ENCODE assay signal across 9 cellular contexts in genomic region chr12:131775904-131776889, GRCh38. TPM values are rescaled to one million over a fixed set of nuclear protein-coding genes. Genes with fewer than 3 reads are reported as not detected.
DNase-seq lines count a peak whose midpoint lies in the region; ATAC-seq and TF ChIP-seq lines count a peak whose summit lies in the region.
"Had no signal": no experiment of that assay in that cellular context is flagged by ENCODE, and none has a peak within 500 bp of the region (broad histone marks: within the 10 kb centered on the region; RNA-seq: fewer than 3 reads in every experiment).

No MANE protein-coding gene starts in this region.

- no peak overlapping the region for H3K4me3 ChIP-seq in RWPE2 (ENCODE audit: severe bottlenecking)
- H3K4me3 ChIP-seq: thoracic aorta had no signal

- peaks cover 8 to 20% of the 10 kb centered on the region in 2 donors for H3K36me3 Mint-ChIP-seq in naive B cell

- H3K4me3 Mint-ChIP-seq in naive B cell, result peak overlapping the region; percentile 60 to 92 (median 84)

- peaks cover 75% of the 10 kb centered on the region for H3K36me3 ChIP-seq in RWPE2 (ENCODE audit: low read depth)

- H3K27ac ChIP-seq in RWPE2 (ENCODE audit: poor library complexity, severe bottlenecking), result peak overlapping the region; percentile 43

- TF ChIP-seq CTCF in RWPE2 (IDR thresholded peaks at IDR 0.05; ENCODE audit: poor library complexity, severe bottlenecking), result no peak

- H3K27me3 Mint-ChIP-seq in naive B cell, result no peaks in the 10 kb centered on the region

- ATAC-seq in GM18858 (IDR thresholded peaks at IDR 0.05; ENCODE audit: unreplicated experiment) (peak; percentile 33), GM21737 (IDR thresholded peaks at IDR 0.05; ENCODE audit: unreplicated experiment) (peak; percentile 34), RWPE2 (ENCODE audit: low read depth) (no peak), naive B cell (ENCODE audit: low read depth in 2 of 2) (peak; percentile 61 to 68), HG02852 (IDR thresholded peaks at IDR 0.05; ENCODE audit: unreplicated experiment) (no peak), GM21717 (IDR thresholded peaks at IDR 0.05; ENCODE audit: unreplicated experiment) (no peak)

- peaks cover 48 to 64% (median 55%) of the 10 kb centered on the region in 3 donors for H3K4me1 Mint-ChIP-seq in naive B cell

- H3K9me3 ChIP-seq in RWPE2 (ENCODE audit: severe bottlenecking), result no peaks in the 10 kb centered on the region
- H3K9me3 ChIP-seq: thoracic aorta had no signal

- peak overlapping the region; percentile 91 to 100 (median 96) for H3K27ac Mint-ChIP-seq in naive B cell

- DNase-seq in RWPE2 (ENCODE audit: low spot score), result no peak
- DNase-seq in naive B cell, result peak; percentile 52
- no peak for DNase-seq in KG1 (lab: John Stamatoyannopoulos, UW)
- DNase-seq: cerebellar nuclear complex had no signal

- H3K4me1 ChIP-seq in RWPE2 (ENCODE audit: insufficient read depth, poor library complexity, severe bottlenecking), result peaks cover 14% of the 10 kb centered on the region

- H3K27me3 ChIP-seq in RWPE2 (ENCODE audit: insufficient read depth, poor library complexity, severe bottlenecking), result no peaks in the 10 kb centered on the region

- no peaks in the 10 kb centered on the region for H3K9me3 Mint-ChIP-seq in naive B cell

RNA-seq across cellular contexts. Expression of gene MMP17, which starts 52.0 kb away (rescaled TPM):
- 10 to 100 TPM in 3 of 6 donors, 1 to 10 TPM in 3; 6.4 to 42.8 (median 10.4) TPM for polyA plus RNA-seq in naive B cell (ENCODE audit: low read depth in 6 of 6)

Comparison
In these comparisons a context has a peak if more than half of its experiments do, and no peak if none do; other contexts are left out.
1. ATAC-seq: peak in GM18858 (single experiment), GM21737 (single experiment) and naive B cell (2 of 2); none in RWPE2 (single experiment), HG02852 (single experiment) and GM21717 (single experiment).